In the genomic region with DNA sequence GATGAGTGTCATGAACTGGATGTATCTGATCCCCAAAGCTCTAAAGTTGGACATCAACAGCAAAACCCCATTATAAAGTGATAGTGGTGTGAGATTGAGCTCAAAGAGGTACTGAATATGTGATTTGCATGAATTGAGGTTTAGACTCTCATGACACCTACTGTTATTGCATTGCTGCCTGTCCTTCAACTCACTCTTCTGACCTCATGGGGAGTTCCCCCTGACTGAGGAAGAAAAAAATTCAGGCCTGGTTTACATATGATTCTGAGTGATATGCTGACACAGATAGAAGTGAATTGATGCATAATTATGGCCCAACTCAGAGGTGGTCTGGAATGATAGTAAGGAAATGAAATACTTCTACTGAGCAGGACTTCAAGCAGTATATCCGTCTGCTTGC, we compare ENCODE assay signal across 9 cellular contexts.
DNase-seq lines count a peak whose midpoint lies in the region; ATAC-seq and TF ChIP-seq lines count a peak whose summit lies in the region.
"Had no signal": no experiment of that assay in that cellular context is flagged by ENCODE, and none has a peak within 500 bp of the region (broad histone marks: within the 10 kb centered on the region; RNA-seq: fewer than 3 reads in every experiment).

No MANE protein-coding gene starts in this region.

- CTCF ChIA-PET in naive thymus-derived CD4-positive, alpha-beta T cell (lab: Charles Lee): interaction anchor here (0.7 to 1.3 kb wide), 3 partner anchors 12 to 113 kb away, joined by 3 to 4 read pairs (median 3); no protein-coding TSS in a partner anchor

- no peaks in the 10 kb centered on the region for H3K36me3 ChIP-seq in naive thymus-derived CD4-positive, alpha-beta T cell (ENCODE audit: control insufficient read depth in 2 of 3, insufficient read depth in 3 of 3, low read length in 3 of 3)
- H3K36me3 ChIP-seq in gastroesophageal sphincter: no peaks in the 10 kb centered on the region

- no peaks in the 10 kb centered on the region for H3K27me3 ChIP-seq in naive thymus-derived CD4-positive, alpha-beta T cell (ENCODE audit: control insufficient read depth in 2 of 2, insufficient read depth in 2 of 2, low read length in 2 of 2)
- no peaks in the 10 kb centered on the region for H3K27me3 ChIP-seq in gastroesophageal sphincter

- no peak for DNase-seq in activated CD4-positive, CD25-positive, alpha-beta regulatory T cell treated with anti-CD3 and anti-CD28 coated beads, Interleukin-2, amount 50 U/mL, for 72 hours
- peak in 4 of 9 donors; percentile 14 to 45 (median 34) for DNase-seq in naive thymus-derived CD4-positive, alpha-beta T cell
- DNase-seq in NCI-H2029 treated with DMSO at 0.1 percent for 48 hours (lab: John Stamatoyannopoulos, UW) (no peak), mesenteric fat pad (ENCODE audit: low spot score) (no peak)
- DNase-seq: GM23248 had no signal

- no peak for TF ChIP-seq CTCF in gastroesophageal sphincter (IDR thresholded peaks at IDR 0.05)

- no peak overlapping the region for H3K4me3 ChIP-seq in naive thymus-derived CD4-positive, alpha-beta T cell (ENCODE audit: low read length)
- H3K4me3 ChIP-seq in gastroesophageal sphincter: no peak overlapping the region
- H3K4me3 ChIP-seq: GM23248 had no signal

- H3K27ac ChIP-seq in naive thymus-derived CD4-positive, alpha-beta T cell (ENCODE audit: low read depth, low read length): no peak overlapping the region
- H3K27ac ChIP-seq in gastroesophageal sphincter: no peak overlapping the region
- H3K27ac ChIP-seq: GM23248 had no signal

- no peak for TF ChIP-seq POLR2A in gastroesophageal sphincter (IDR thresholded peaks at IDR 0.05)

- peak overlapping the region in 2 of 9 donors; percentile 28 to 43 for H3K27ac Mint-ChIP-seq in naive thymus-derived CD4-positive, alpha-beta T cell

- no peaks in the 10 kb centered on the region for H3K4me1 ChIP-seq in naive thymus-derived CD4-positive, alpha-beta T cell (ENCODE audit: control insufficient read depth in 2 of 2, insufficient read depth in 2 of 2, low read length in 2 of 2)
- H3K4me1 ChIP-seq in gastroesophageal sphincter: no peaks in the 10 kb centered on the region

- H3K27me3 Mint-ChIP-seq in naive thymus-derived CD4-positive, alpha-beta T cell: peaks cover 0 to 5% (median 0%) of the 10 kb centered on the region in 5 donors

- ATAC-seq in activated CD4-positive, CD25-positive, alpha-beta regulatory T cell treated with anti-CD3 and anti-CD28 coated beads, Interleukin-2, amount 50 U/mL, for 24 hours: peak; percentile 96 to 99
- ATAC-seq in GM21717 (IDR thresholded peaks at IDR 0.05; ENCODE audit: unreplicated experiment) (peak; percentile 100), HG03460 (IDR thresholded peaks at IDR 0.05; ENCODE audit: unreplicated experiment) (peak; percentile 99), gastroesophageal sphincter (no peak)
- ATAC-seq in naive thymus-derived CD4-positive, alpha-beta T cell: peak; percentile 91

- POLR2A ChIA-PET in naive thymus-derived CD4-positive, alpha-beta T cell (lab: Charles Lee): interaction anchor here (0.6 to 1.7 kb wide), 5 partner anchors 10 to 77 kb away, joined by 3 to 5 read pairs (median 3); a partner anchor contains a TSS

- TF ChIP-seq EP300 in gastroesophageal sphincter (IDR thresholded peaks at IDR 0.05): no peak

- peaks cover 0 to 2% (median 0%) of the 10 kb centered on the region in 5 donors for H3K36me3 Mint-ChIP-seq in naive thymus-derived CD4-positive, alpha-beta T cell

- WGBS in gastroesophageal sphincter (ENCODE audit: low coverage in 1 of 2), 2 donors: 50 to 67% methylated on average over 1 of the region's 1 CpG

- H3K9me3 Mint-ChIP-seq in naive thymus-derived CD4-positive, alpha-beta T cell: peaks cover 0 to 7% (median 0%) of the 10 kb centered on the region in 11 donors

- H3K4me3 Mint-ChIP-seq in naive thymus-derived CD4-positive, alpha-beta T cell: no peak overlapping the region

- H3K4me1 Mint-ChIP-seq in naive thymus-derived CD4-positive, alpha-beta T cell: peaks cover 3 to 22% (median 11%) of the 10 kb centered on the region in 7 donors

- H3K9me3 ChIP-seq in naive thymus-derived CD4-positive, alpha-beta T cell (ENCODE audit: control insufficient read depth in 2 of 3, low read length in 3 of 3): no peaks in the 10 kb centered on the region
- no peaks in the 10 kb centered on the region for H3K9me3 ChIP-seq in gastroesophageal sphincter

- intact Hi-C loops in naive thymus-derived CD4-positive, alpha-beta T cell (cut with micrococcal nuclease): loop anchor here in 1 of 2 donors (10.0 kb wide), 1 partner anchor 50 kb away; no protein-coding TSS in a partner anchor
